Comparison of ENCODE assay signal across 12 cellular contexts in the genomic region with DNA sequence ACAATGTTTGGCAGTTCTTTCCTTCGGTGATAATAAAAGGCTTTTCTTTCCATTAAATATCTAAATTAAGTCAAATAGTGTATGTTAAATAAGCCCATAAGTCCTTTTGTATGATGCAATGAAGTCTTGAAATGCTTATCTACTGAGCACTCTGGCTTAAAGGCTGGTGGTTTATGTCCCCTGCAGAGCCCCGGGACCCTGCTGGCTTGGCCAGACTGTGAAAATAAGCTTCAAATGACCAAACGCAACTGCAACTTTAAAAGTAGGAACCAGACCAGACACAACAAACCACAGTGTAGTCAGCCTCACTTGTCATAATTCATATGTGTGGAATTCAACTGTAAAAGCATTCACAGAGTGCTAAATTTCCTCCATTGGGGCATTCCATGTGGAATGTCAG.
DNase-seq lines count a peak whose midpoint lies in the region; ATAC-seq, FAIRE-seq and TF ChIP-seq lines count a peak whose summit lies in the region.
"Had no signal": no experiment of that assay in that cellular context is flagged by ENCODE, and none has a peak within 500 bp of the region (broad histone marks: within the 10 kb centered on the region; RNA-seq: fewer than 3 reads in every experiment).

No MANE protein-coding gene starts in this region.

- no peak overlapping the region for H3K14ac ChIP-seq in IMR-90 (replicated peaks; ENCODE audit: low read depth, low read length)

- H2AFZ ChIP-seq in IMR-90 (replicated peaks; ENCODE audit: low read length, poor library complexity), result no peak overlapping the region

- TF ChIP-seq CTCF in IMR-90 (conservative IDR thresholded peaks at IDR 0.05; ENCODE audit: low read depth, low read length) (no peak), brain microvascular endothelial cell (IDR thresholded peaks at IDR 0.05; ENCODE audit: low read depth, low read length, missing control alignments) (no peak)

- H3K27ac ChIP-seq in IMR-90 (ENCODE audit: insufficient read depth, low read length) (peak overlapping the region; percentile 35; the same call in 1 of the 2 replicates), brain microvascular endothelial cell (peak overlapping the region; percentile 94)
- H3K27ac ChIP-seq: WERI-Rb-1 had no signal

- CTCF ChIA-PET in IMR-90 (lab: Yijun Ruan, JAX), result interaction anchor here (0.6 to 1.0 kb wide), 2 partner anchors 17 to 29 kb away, joined by 3 to 4 read pairs; no protein-coding TSS in a partner anchor

- H3K4me2 ChIP-seq in IMR-90 (ENCODE audit: low read depth, low read length), result peak overlapping the region; percentile 30; the same call in 1 of the 2 replicates

- H2BK5ac ChIP-seq in IMR-90 (ENCODE audit: low read depth, low read length, poor library complexity, severe bottlenecking), result peak overlapping the region; percentile 78

- no peak overlapping the region for H2AK9ac ChIP-seq in IMR-90 (replicated peaks; ENCODE audit: low read depth, low read length, poor library complexity)

- DNase-seq in AG08396 (ENCODE audit: low spot score) (peak; percentile 32), IMR-90 (peak; percentile 90), brain microvascular endothelial cell (peak; percentile 99), lung microvascular endothelial cell (ENCODE audit: low read depth in 2 of 2) (peak; percentile 40 to 49), NCI-H2081 (lab: John Stamatoyannopoulos, UW) (no peak), GM12891 (ENCODE audit: insufficient read length, low spot score) (no peak)
- no peak for DNase-seq in central memory CD4-positive, alpha-beta T cell
- DNase-seq: stimulated activated CD4-positive, alpha-beta T cell treated with anti-CD3 and anti-CD28 coated beads, Interleukin-4, amount 100 ng/mL, for 1 hour; WERI-Rb-1 had no signal

- no peaks in the 10 kb centered on the region; the same call in 1 of the 2 replicates for H3K9me3 ChIP-seq in IMR-90 (ENCODE audit: control insufficient read depth, insufficient read depth, low read length)
- H3K9me3 ChIP-seq: gastroesophageal sphincter had no signal

- no TSS peak for BruUV-seq in IMR-90 (replicated peaks; lab: Mats Ljungman, UMichigan)

- H4K5ac ChIP-seq in IMR-90 (ENCODE audit: low read depth, low read length), result no peak overlapping the region

- POLR2A ChIA-PET in IMR-90 (lab: Charles Lee; ENCODE audit: unreplicated experiment), result no interaction called here

- peaks cover 18% of the 10 kb centered on the region for H3K9me1 ChIP-seq in IMR-90 (ENCODE audit: insufficient read depth, low read length)

- dilution Hi-C loops in IMR-90 (cut with HindIII; ENCODE audit: low sequenced_read_pairs, unreplicated experiment), result no loop called here

- TF ChIP-seq POLR2A in IMR-90 (IDR thresholded peaks at IDR 0.05; ENCODE audit: low read depth, low read length) (no peak), GM12891 (IDR thresholded peaks at IDR 0.05; ENCODE audit: low read depth, low read length) (no peak)

- no peak overlapping the region for H2BK20ac ChIP-seq in IMR-90 (ENCODE audit: low read depth, low read length)

- H3K4me1 ChIP-seq in IMR-90 (ENCODE audit: control insufficient read depth, insufficient read depth, low read length), result peaks cover 7% of the 10 kb centered on the region

- H3K4me3 ChIP-seq in IMR-90 (ENCODE audit: insufficient read depth, low read depth, low read length), result no peak overlapping the region
- no peak overlapping the region for H3K4me3 ChIP-seq in brain microvascular endothelial cell (ENCODE audit: low read depth, low read length)
- H3K4me3 ChIP-seq: gastroesophageal sphincter had no signal

- in situ Hi-C loops in IMR-90 (cut with MboI; ENCODE audit: low sequenced_read_pairs), result no loop called here
- in situ Hi-C loops in brain microvascular endothelial cell (cut with HindIII; ENCODE audit: low pct_ligation_motif_present, low sequenced_read_pairs), result no loop called here

- H3K4ac ChIP-seq in IMR-90 (ENCODE audit: low read depth, low read length), result no peak overlapping the region

- no peak overlapping the region for H3K23ac ChIP-seq in IMR-90 (ENCODE audit: low read depth, low read length)

- H3K27me3 ChIP-seq in IMR-90 (ENCODE audit: control insufficient read depth, insufficient read depth, low read length), result no peaks in the 10 kb centered on the region
- no peaks in the 10 kb centered on the region for H3K27me3 ChIP-seq in brain microvascular endothelial cell (replicated peaks)
- H3K27me3 ChIP-seq: gastroesophageal sphincter had no signal

- no CpG with 5 or more reads among the region's 3 CpGs for WGBS in IMR-90 (ENCODE audit: extremely low coverage in 2 of 2, insufficient read length in 1 of 2), 2 experiments

- H4K20me1 ChIP-seq in IMR-90 (ENCODE audit: insufficient read depth, low read length), result no peaks in the 10 kb centered on the region

- H3K18ac ChIP-seq in IMR-90 (ENCODE audit: low read depth, low read length), result no peak overlapping the region

- ATAC-seq in IMR-90 (ENCODE audit: low read depth), result peak; percentile 82
- no peak for ATAC-seq in activated CD4-positive, CD25-positive, alpha-beta regulatory T cell treated with anti-CD3 and anti-CD28 coated beads, Interleukin-2, amount 50 U/mL, for 24 hours
- ATAC-seq: activated naive CD4-positive, alpha-beta T cell treated with anti-CD3 and anti-CD28 coated beads, Interleukin-2, amount 50 U/mL, for 72 hours; gastroesophageal sphincter had no signal

- no peak overlapping the region for H2AK5ac ChIP-seq in IMR-90 (ENCODE audit: low read depth, low read length)

- no peak overlapping the region for H4K8ac ChIP-seq in IMR-90 (ENCODE audit: low read depth in 2 of 2, low read length in 2 of 2)

- H3K36me3 ChIP-seq in IMR-90 (ENCODE audit: control insufficient read depth, insufficient read depth, low read length), result no peaks in the 10 kb centered on the region
- H3K36me3 ChIP-seq in brain microvascular endothelial cell (replicated peaks), result no peaks in the 10 kb centered on the region
- H3K36me3 ChIP-seq: gastroesophageal sphincter, WERI-Rb-1 had no signal

- peaks cover 31 to 74% of the 10 kb centered on the region in 2 experiments for H3K79me1 ChIP-seq in IMR-90 (ENCODE audit: low read depth in 1 of 2, low read length in 2 of 2)

- TF ChIP-seq RAD21 in IMR-90 (IDR thresholded peaks at IDR 0.05; ENCODE audit: low read length), result peak; percentile 20; the same call in 1 of the 2 replicates

- no peak overlapping the region for H2BK15ac ChIP-seq in IMR-90 (ENCODE audit: low read depth, low read length)

- no peak overlapping the region for H3K9ac ChIP-seq in IMR-90 (ENCODE audit: low read depth, low read length)

- no peak overlapping the region for H3K56ac ChIP-seq in IMR-90 (ENCODE audit: extremely low read depth, insufficient read depth, low read length)

- no peak for FAIRE-seq in GM12891 (lab: Jason Lieb, UNC)

- H2BK120ac ChIP-seq in IMR-90 (ENCODE audit: low read depth, low read length), result no peak overlapping the region

- intact Hi-C loops in IMR-90 (cut with micrococcal nuclease), result loop anchor here (5.0 kb wide), 1 partner anchor 71 kb away; the partner anchor contains the start of gene FOXP1

- no peak overlapping the region for H4K91ac ChIP-seq in IMR-90 (ENCODE audit: insufficient read depth, low read depth, low read length)

TF ChIP-seq in IMR-90, 13 proteins besides CTCF, POLR2A, EP300 and RAD21:
- TF ChIP-seq CEBPB (IDR thresholded peaks at IDR 0.05; ENCODE audit: low read depth, low read length) (peak; percentile 93), SMC3 (IDR thresholded peaks at IDR 0.05; ENCODE audit: low read depth, low read length) (no peak; the same call in 1 of the 2 replicates), MXI1 (IDR thresholded peaks at IDR 0.05; ENCODE audit: borderline replicate concordance, low read depth, low read length) (no peak), FOS (IDR thresholded peaks at IDR 0.05; ENCODE audit: low read depth, low read length) (peak; percentile 81; the same call in 1 of the 2 replicates), BHLHE40 (IDR thresholded peaks at IDR 0.05; ENCODE audit: low read depth, low read length) (peak; percentile 17; the same call in 1 of the 2 replicates), RFX5 (IDR thresholded peaks at IDR 0.05; ENCODE audit: low read depth, low read length) (no peak), CHD1 (IDR thresholded peaks at IDR 0.05; ENCODE audit: low read depth, low read length) (no peak)

TF ChIP-seq in GM12891, 5 proteins besides CTCF, POLR2A, EP300 and RAD21:
- TF ChIP-seq POU2F2 (IDR thresholded peaks at IDR 0.05; ENCODE audit: low read depth, low read length) (no peak), SPI1 (IDR thresholded peaks at IDR 0.05; ENCODE audit: low read depth, low read length) (no peak), PAX5 (IDR thresholded peaks at IDR 0.05; ENCODE audit: insufficient read depth, low read length, severe bottlenecking) (no peak), TAF1 (IDR thresholded peaks at IDR 0.05; ENCODE audit: low read depth, low read length) (no peak), POLR2AphosphoS5 (IDR thresholded peaks at IDR 0.05; ENCODE audit: low read depth, low read length) (no peak)

Comparison
In these comparisons a context has a peak if more than half of its experiments do, and no peak if none do; other contexts are left out.
1. DNase-seq: peak in AG08396 (single experiment), IMR-90 (single experiment), brain microvascular endothelial cell (single experiment) and lung microvascular endothelial cell (2 of 2); none in NCI-H2081 (0 of 2), GM12891 (single experiment) and central memory CD4-positive, alpha-beta T cell (single experiment).